10 cellular contexts compared by ENCODE assay signal in the genomic region with DNA sequence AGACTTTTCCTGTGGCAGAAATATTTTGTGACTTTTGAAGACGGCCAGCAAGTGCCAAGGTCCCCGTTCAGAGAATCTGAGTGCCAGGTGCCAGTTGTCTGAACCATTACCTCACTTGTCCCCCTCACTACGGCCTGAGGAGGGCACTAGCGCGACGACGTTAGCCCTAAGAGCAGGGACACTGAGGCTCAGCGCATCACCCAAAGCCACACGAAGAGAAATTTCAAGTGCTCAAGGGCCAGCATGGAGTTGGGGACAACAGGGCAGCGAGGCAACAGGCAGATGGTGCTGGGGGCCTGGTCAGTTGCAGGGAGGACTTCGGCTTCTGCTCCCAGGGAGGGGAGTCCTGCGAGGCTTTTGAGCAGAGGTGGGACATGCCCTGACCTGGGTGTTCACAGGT. TPM values are rescaled to one million over a fixed set of nuclear protein-coding genes. Genes with fewer than 3 reads are reported as not detected.
A peak's percentile ranks its signal among the peaks of the same experiment; 100 is the strongest.
DNase-seq lines count a peak whose midpoint lies in the region; ATAC-seq and TF ChIP-seq lines count a peak whose summit lies in the region.
"Had no signal": no experiment of that assay in that cellular context is flagged by ENCODE, and none has a peak within 500 bp of the region (broad histone marks: within the 10 kb centered on the region; RNA-seq: fewer than 3 reads in every experiment).

No MANE protein-coding gene starts in this region.

- H2AFZ ChIP-seq in OCI-LY7 (ENCODE audit: low read length): no peak overlapping the region

- no peaks in the 10 kb centered on the region for H3K9me3 ChIP-seq in left ventricle myocardium inferior (replicated peaks)
- H3K9me3 ChIP-seq in OCI-LY7 (ENCODE audit: low read length): no peaks in the 10 kb centered on the region
- H3K9me3 ChIP-seq: sigmoid colon had no signal

- no peaks in the 10 kb centered on the region for H3K79me2 ChIP-seq in OCI-LY7 (ENCODE audit: insufficient read depth, low read depth, low read length)

- no peak overlapping the region for H3K4me2 ChIP-seq in OCI-LY7 (ENCODE audit: low read length)

- peaks cover 41% of the 10 kb centered on the region for H3K36me3 ChIP-seq in left ventricle myocardium inferior
- peaks cover 55% of the 10 kb centered on the region for H3K36me3 ChIP-seq in OCI-LY7 (ENCODE audit: insufficient read depth, low read length)

- DNase-seq in Right ventricle myocardium inferior (ENCODE audit: missing footprints): no peak
- no peak for DNase-seq in left ventricle myocardium inferior
- no peak for DNase-seq in OCI-LY7 (ENCODE audit: low spot score)
- DNase-seq in stimulated activated naive CD8-positive, alpha-beta T cell treated with anti-CD3 and anti-CD28 coated beads, Interleukin-15, Interleukin-2, amounts not matched to agents 100 U/mL and 50 U/mL, for 24 hours: peak; percentile 44
- no peak for DNase-seq in NCI-H524 treated with DMSO at 0.1 percent for 48 hours (lab: John Stamatoyannopoulos, UW)
- no peak for DNase-seq in GDM1 (lab: John Stamatoyannopoulos, UW)
- DNase-seq: kidney glomerular epithelial cell, sigmoid colon had no signal

- H3K4me3 ChIP-seq in left ventricle myocardium inferior: no peak overlapping the region
- no peak overlapping the region for H3K4me3 ChIP-seq in OCI-LY7 (ENCODE audit: low read depth, low read length, poor library complexity, severe bottlenecking)
- H3K4me3 ChIP-seq: sigmoid colon had no signal

- H3K9me2 ChIP-seq in OCI-LY7 (ENCODE audit: insufficient read depth, low read length): no peaks in the 10 kb centered on the region

- BruUV-seq in OCI-LY7 (replicated peaks; lab: Mats Ljungman, UMichigan): no TSS peak

- CTCF ChIA-PET in OCI-LY7 (lab: Charles Lee; ENCODE audit: unreplicated experiment): no interaction called here

- POLR2A ChIA-PET in OCI-LY7 (lab: Charles Lee): no interaction called here

- H3K4me1 ChIP-seq in left ventricle myocardium inferior (peaks cover 12% of the 10 kb centered on the region), OCI-LY7 (ENCODE audit: insufficient read depth, low read length, poor library complexity, severe bottlenecking) (peaks cover 2% of the 10 kb centered on the region)

- H3K27ac ChIP-seq in left ventricle myocardium inferior (replicated peaks): no peak overlapping the region
- no peak overlapping the region for H3K27ac ChIP-seq in OCI-LY7 (ENCODE audit: low read depth, low read length, poor library complexity, severe bottlenecking)
- H3K27ac ChIP-seq: sigmoid colon had no signal

- H4K20me1 ChIP-seq in OCI-LY7 (ENCODE audit: insufficient read depth, low read length): no peaks in the 10 kb centered on the region

- ATAC-seq in Right ventricle myocardium inferior (peak; percentile 10), esophagus mucosa (peak; percentile 5), GM21723 (IDR thresholded peaks at IDR 0.05; ENCODE audit: unreplicated experiment) (no peak)
- ATAC-seq in stimulated activated naive CD8-positive, alpha-beta T cell treated with anti-CD3 and anti-CD28 coated beads, Interleukin-15, Interleukin-2, amounts not matched to agents 100 U/mL and 50 U/mL, for 24 hours: no peak

- no peaks in the 10 kb centered on the region for H3K27me3 ChIP-seq in left ventricle myocardium inferior (ENCODE audit: low read depth)
- H3K27me3 ChIP-seq: sigmoid colon had no signal

- TF ChIP-seq CTCF in left ventricle myocardium inferior (IDR thresholded peaks at IDR 0.05; ENCODE audit: borderline replicate concordance) (no peak), OCI-LY7 (conservative IDR thresholded peaks at IDR 0.05; ENCODE audit: low read length) (peak; percentile 66)

- intact Hi-C loops in Right ventricle myocardium inferior (cut with DNase I) (loop anchor here (1.0 to 10.0 kb wide), 3 partner anchors 121 to 458 kb away; partner anchors contain the start of genes EIF3G and P2RY11), left ventricle myocardium inferior (cut with micrococcal nuclease) (loop anchor here (5.0 kb wide), 3 partner anchors 113 to 133 kb away; no protein-coding TSS in a partner anchor), OCI-LY7 (cut with micrococcal nuclease; ENCODE audit: unreplicated experiment) (loop anchor here (1.0 to 5.0 kb wide), 3 partner anchors 121 to 458 kb away; no protein-coding TSS in a partner anchor)

RNA-seq across cellular contexts. Expression of gene TYK2, which starts 9.5 kb away (rescaled TPM):
- 67.1 TPM for total RNA-seq in Right ventricle myocardium inferior
- 55.1 TPM for total RNA-seq in left ventricle myocardium inferior
- total RNA-seq in OCI-LY7 (2014; rRNA removed; shearing (Covaris generic)): 151 and 185 TPM in 2 replicates
- 214 and 216 TPM in 2 replicates for total RNA-seq in OCI-LY7 (2022)
- 51.1 TPM for total RNA-seq in esophagus mucosa

RNA-seq across cellular contexts. Expression of gene CDC37, which starts 13.5 kb away (rescaled TPM):
- 155 TPM for total RNA-seq in Right ventricle myocardium inferior
- total RNA-seq in left ventricle myocardium inferior: 142 TPM
- total RNA-seq in OCI-LY7 (2014; rRNA removed; shearing (Covaris generic)): 332 and 345 TPM in 2 replicates
- total RNA-seq in OCI-LY7 (2022): 269 and 271 TPM in 2 replicates
- total RNA-seq in esophagus mucosa: 86.5 TPM

RNA-seq across cellular contexts. Expression of gene PDE4A, which starts 30.5 kb away (rescaled TPM):
- total RNA-seq in Right ventricle myocardium inferior (37.0 TPM), left ventricle myocardium inferior (20.0 TPM), OCI-LY7 (2022) (42.4 and 45.1 TPM in 2 replicates), esophagus mucosa (0.92 TPM)
- 9.4 and 16.4 TPM in 2 replicates for total RNA-seq in OCI-LY7 (2014; rRNA removed; shearing (Covaris generic))

RNA-seq across cellular contexts. Expression of gene ICAM3, which starts 50.4 kb away (rescaled TPM):
- 36.7 TPM for total RNA-seq in Right ventricle myocardium inferior
- 31.3 TPM for total RNA-seq in left ventricle myocardium inferior
- total RNA-seq in OCI-LY7 (2014; rRNA removed; shearing (Covaris generic)): 63.7 and 66.0 TPM in 2 replicates
- total RNA-seq in OCI-LY7 (2022): 76.4 and 82.0 TPM in 2 replicates
- total RNA-seq in esophagus mucosa: 7.6 TPM

RNA-seq across cellular contexts. Expression of gene RAVER1, which starts 56.5 kb away (rescaled TPM):
- total RNA-seq in Right ventricle myocardium inferior (10.1 TPM), left ventricle myocardium inferior (11.1 TPM), OCI-LY7 (2022) (90.7 and 95.8 TPM in 2 replicates), esophagus mucosa (19.6 TPM)
- 21.6 and 35.7 TPM in 2 replicates for total RNA-seq in OCI-LY7 (2014; rRNA removed; shearing (Covaris generic))

Comparison
In these comparisons a context has a peak if more than half of its experiments do, and no peak if none do; other contexts are left out.
1. ATAC-seq: peak in Right ventricle myocardium inferior (single experiment) and esophagus mucosa (single experiment); none in stimulated activated naive CD8-positive, alpha-beta T cell treated with anti-CD3 and anti-CD28 coated beads, Interleukin-15, Interleukin-2, amounts not matched to agents 100 U/mL and 50 U/mL, for 24 hours (single experiment) and GM21723 (single experiment).